1 cellular context compared by ENCODE assay signal in the genomic region with DNA sequence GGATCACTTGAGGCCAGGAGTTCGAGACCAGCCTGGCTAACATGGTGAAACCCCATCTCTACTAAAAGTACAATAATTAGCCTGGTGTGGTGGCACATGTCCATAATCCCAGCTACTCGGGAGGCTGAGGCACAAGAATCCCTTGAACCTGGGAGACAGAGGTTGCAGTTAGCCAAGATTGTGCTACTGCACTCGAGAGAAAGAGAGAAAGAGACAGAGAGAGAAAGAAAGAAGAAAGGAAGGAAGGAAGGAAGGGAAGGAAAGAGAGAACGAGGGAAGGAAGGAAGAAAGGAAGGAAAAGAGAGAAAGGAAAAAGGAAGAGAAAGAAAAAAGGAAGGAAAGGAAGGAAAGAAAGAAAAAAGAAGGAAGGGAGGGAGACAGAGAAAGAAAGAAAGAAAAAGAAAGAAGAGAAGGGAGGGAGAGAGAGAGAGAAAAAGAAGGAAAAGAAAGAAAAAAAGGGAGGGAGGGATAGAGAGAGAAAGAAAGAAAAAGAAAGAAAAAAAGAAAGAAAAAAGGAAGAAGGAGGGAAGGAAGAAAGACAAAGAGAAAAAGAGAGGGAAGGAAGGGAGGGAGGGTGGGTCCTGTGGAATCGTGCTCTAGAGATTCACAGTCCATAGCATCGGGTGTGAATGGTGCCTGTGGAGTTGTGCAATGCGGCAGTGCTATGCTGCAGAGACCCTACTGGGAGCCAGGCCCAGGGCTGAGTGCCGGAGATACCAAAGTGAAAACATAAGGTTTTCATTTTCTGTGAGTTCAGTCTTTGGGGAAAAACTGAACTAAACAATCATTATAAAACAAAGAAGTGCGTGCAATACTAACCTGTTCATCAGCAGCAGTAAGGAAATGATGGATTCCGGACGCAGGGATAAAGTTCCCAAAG.
A peak's percentile ranks its signal among the peaks of the same experiment; 100 is the strongest.
TF ChIP-seq lines count a peak whose summit lies in the region.

No MANE protein-coding gene starts in this region.

TF ChIP-seq in HepG2, 621 proteins besides CTCF, POLR2A, EP300 and RAD21 (continued from another document):
- TF ChIP-seq, protein P1, sequence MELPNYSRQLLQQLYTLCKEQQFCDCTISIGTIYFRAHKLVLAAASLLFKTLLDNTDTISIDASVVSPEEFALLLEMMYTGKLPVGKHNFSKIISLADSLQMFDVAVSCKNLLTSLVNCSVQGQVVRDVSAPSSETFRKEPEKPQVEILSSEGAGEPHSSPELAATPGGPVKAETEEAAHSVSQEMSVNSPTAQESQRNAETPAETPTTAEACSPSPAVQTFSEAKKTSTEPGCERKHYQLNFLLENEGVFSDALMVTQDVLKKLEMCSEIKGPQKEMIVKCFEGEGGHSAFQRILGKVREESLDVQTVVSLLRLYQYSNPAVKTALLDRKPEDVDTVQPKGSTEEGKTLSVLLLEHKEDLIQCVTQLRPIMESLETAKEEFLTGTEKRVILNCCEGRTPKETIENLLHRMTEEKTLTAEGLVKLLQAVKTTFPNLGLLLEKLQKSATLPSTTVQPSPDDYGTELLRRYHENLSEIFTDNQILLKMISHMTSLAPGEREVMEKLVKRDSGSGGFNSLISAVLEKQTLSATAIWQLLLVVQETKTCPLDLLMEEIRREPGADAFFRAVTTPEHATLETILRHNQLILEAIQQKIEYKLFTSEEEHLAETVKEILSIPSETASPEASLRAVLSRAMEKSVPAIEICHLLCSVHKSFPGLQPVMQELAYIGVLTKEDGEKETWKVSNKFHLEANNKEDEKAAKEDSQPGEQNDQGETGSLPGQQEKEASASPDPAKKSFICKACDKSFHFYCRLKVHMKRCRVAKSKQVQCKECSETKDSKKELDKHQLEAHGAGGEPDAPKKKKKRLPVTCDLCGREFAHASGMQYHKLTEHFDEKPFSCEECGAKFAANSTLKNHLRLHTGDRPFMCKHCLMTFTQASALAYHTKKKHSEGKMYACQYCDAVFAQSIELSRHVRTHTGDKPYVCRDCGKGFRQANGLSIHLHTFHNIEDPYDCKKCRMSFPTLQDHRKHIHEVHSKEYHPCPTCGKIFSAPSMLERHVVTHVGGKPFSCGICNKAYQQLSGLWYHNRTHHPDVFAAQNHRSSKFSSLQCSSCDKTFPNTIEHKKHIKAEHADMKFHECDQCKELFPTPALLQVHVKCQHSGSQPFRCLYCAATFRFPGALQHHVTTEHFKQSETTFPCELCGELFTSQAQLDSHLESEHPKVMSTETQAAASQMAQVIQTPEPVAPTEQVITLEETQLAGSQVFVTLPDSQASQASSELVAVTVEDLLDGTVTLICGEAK (IDR thresholded peaks at IDR 0.05) = peak; percentile 22; the same call in 1 of the 2 replicates
- TF ChIP-seq, protein P1 (CRISPR knock-in tag; IDR thresholded peaks at IDR 0.05) = no peak
- TF ChIP-seq YEATS4 (CRISPR knock-in tag; IDR thresholded peaks at IDR 0.05; ENCODE audit: borderline replicate concordance) = no peak
- TF ChIP-seq SOX6 (IDR thresholded peaks at IDR 0.05) = peak; percentile 66; the same call in 1 of the 2 replicates
- no peak for TF ChIP-seq SOX6 (CRISPR knock-in tag; IDR thresholded peaks at IDR 0.05)
- peak; percentile 45 for TF ChIP-seq CEBPG (CRISPR knock-in tag; IDR thresholded peaks at IDR 0.05)
TF ChIP-seq in HepG2: peak in this region for 9.
